ENCODE assay signal across 1 cellular context in genomic region chr13:26544707-26545106, GRCh38.
TF ChIP-seq lines count a peak whose summit lies in the region.

No MANE protein-coding gene starts in this region.

TF ChIP-seq in HepG2, 621 proteins besides CTCF, POLR2A, EP300 and RAD21 (continued from another document and continues in another):
- TF ChIP-seq ARID4A (CRISPR knock-in tag; IDR thresholded peaks at IDR 0.05; ENCODE audit: borderline replicate concordance), result peak; percentile 28; the same call in 1 of the 2 replicates
- no peak for TF ChIP-seq NRL (CRISPR knock-in tag; IDR thresholded peaks at IDR 0.05; ENCODE audit: borderline replicate concordance)
- no peak for TF ChIP-seq ZNF3 (CRISPR knock-in tag; IDR thresholded peaks at IDR 0.05)
- no peak for TF ChIP-seq MXD1 (CRISPR knock-in tag; IDR thresholded peaks at IDR 0.05)
- TF ChIP-seq ZC3H4 (CRISPR knock-in tag; IDR thresholded peaks at IDR 0.05; ENCODE audit: borderline replicate concordance), result no peak
- TF ChIP-seq LBX2 (CRISPR knock-in tag; IDR thresholded peaks at IDR 0.05; ENCODE audit: borderline replicate concordance), result no peak
- no peak for TF ChIP-seq NFE2L1 (CRISPR knock-in tag; IDR thresholded peaks at IDR 0.05; ENCODE audit: borderline replicate concordance)
- TF ChIP-seq ATF7-NPFF (CRISPR knock-in tag; IDR thresholded peaks at IDR 0.05; ENCODE audit: low read depth), result no peak
- TF ChIP-seq PAXIP1 (CRISPR knock-in tag; conservative IDR thresholded peaks at IDR 0.05), result peak; percentile 55; the same call in 1 of the 2 replicates
- TF ChIP-seq JUNB (CRISPR knock-in tag; IDR thresholded peaks at IDR 0.05; ENCODE audit: borderline replicate concordance), result no peak
- 0 out of 2 replicates have a peak, but pooled peaks have one; percentile 20 for TF ChIP-seq ZFX (CRISPR knock-in tag; IDR thresholded peaks at IDR 0.05; ENCODE audit: low read depth)
- TF ChIP-seq FOXP1 (IDR thresholded peaks at IDR 0.05), result no peak
- 0 out of 2 replicates have a peak, but pooled peaks have one; percentile 14 for TF ChIP-seq FOXP1 (CRISPR knock-in tag; IDR thresholded peaks at IDR 0.05)
- TF ChIP-seq ZBTB42 (CRISPR knock-in tag; IDR thresholded peaks at IDR 0.05), result no peak
- TF ChIP-seq ZNF598 (CRISPR knock-in tag; IDR thresholded peaks at IDR 0.05; ENCODE audit: borderline replicate concordance), result no peak
- TF ChIP-seq ZNF350 (CRISPR knock-in tag; IDR thresholded peaks at IDR 0.05; ENCODE audit: borderline replicate concordance, low read depth), result no peak
- TF ChIP-seq ELF1 (CRISPR knock-in tag; IDR thresholded peaks at IDR 0.05), result no peak
- TF ChIP-seq SP140L (CRISPR knock-in tag; IDR thresholded peaks at IDR 0.05; ENCODE audit: borderline replicate concordance), result no peak
- no peak for TF ChIP-seq RERE (CRISPR knock-in tag; IDR thresholded peaks at IDR 0.05; ENCODE audit: low read depth)
- no peak for TF ChIP-seq ZBTB49 (CRISPR knock-in tag; IDR thresholded peaks at IDR 0.05; ENCODE audit: borderline replicate concordance)
- TF ChIP-seq HNF1B (CRISPR knock-in tag; IDR thresholded peaks at IDR 0.05), result 0 out of 2 replicates have a peak, but pooled peaks have one; percentile 40
- no peak for TF ChIP-seq SOX13 (IDR thresholded peaks at IDR 0.05)
- TF ChIP-seq SOX13 (CRISPR knock-in tag; conservative IDR thresholded peaks at IDR 0.05 in 1 of 2, IDR thresholded peaks at IDR 0.05 in 1 of 2), result peak in 1 of 2 experiments; percentile 69; a peak in 1 of 4 replicates
- TF ChIP-seq TBL1XR1 (IDR thresholded peaks at IDR 0.05; ENCODE audit: borderline replicate concordance, low read length, partially characterized antibody), result no peak
- TF ChIP-seq TEAD3 (CRISPR knock-in tag; optimal IDR thresholded peaks at IDR 0.05; ENCODE audit: borderline replicate concordance), result peak; percentile 83
- peak; percentile 28; the same call in 1 of the 2 replicates for TF ChIP-seq TFDP1 (CRISPR knock-in tag; IDR thresholded peaks at IDR 0.05; ENCODE audit: borderline replicate concordance)
- no peak for TF ChIP-seq CREB1 (IDR thresholded peaks at IDR 0.05)
- TF ChIP-seq CREB1 (CRISPR knock-in tag; IDR thresholded peaks at IDR 0.05), result no peak
- no peak for TF ChIP-seq DRAP1 (CRISPR knock-in tag; IDR thresholded peaks at IDR 0.05)
- TF ChIP-seq NPAS2 (CRISPR knock-in tag; IDR thresholded peaks at IDR 0.05; ENCODE audit: borderline replicate concordance), result no peak
- TF ChIP-seq WIZ (CRISPR knock-in tag; IDR thresholded peaks at IDR 0.05), result no peak
- peak; percentile 30; the same call in 1 of the 2 replicates for TF ChIP-seq MEIS2 (CRISPR knock-in tag; IDR thresholded peaks at IDR 0.05)
- TF ChIP-seq REPIN1 (CRISPR knock-in tag; IDR thresholded peaks at IDR 0.05; ENCODE audit: borderline replicate concordance, low read depth), result no peak
- no peak for TF ChIP-seq SMAD3 (CRISPR knock-in tag; IDR thresholded peaks at IDR 0.05)
- TF ChIP-seq ZNF33A (CRISPR knock-in tag; IDR thresholded peaks at IDR 0.05; ENCODE audit: borderline replicate concordance), result no peak
- TF ChIP-seq ZKSCAN1 (IDR thresholded peaks at IDR 0.05; ENCODE audit: low read length), result no peak
- no peak for TF ChIP-seq ZNF773 (CRISPR knock-in tag; IDR thresholded peaks at IDR 0.05; ENCODE audit: borderline replicate concordance)
- no peak; the same call in 1 of the 2 replicates for TF ChIP-seq FOXK1 (CRISPR knock-in tag; IDR thresholded peaks at IDR 0.05; ENCODE audit: borderline replicate concordance, low read depth)
- TF ChIP-seq ZNF580 (CRISPR knock-in tag; IDR thresholded peaks at IDR 0.05; ENCODE audit: borderline replicate concordance, low read depth), result no peak
- no peak for TF ChIP-seq RFXANK (CRISPR knock-in tag; IDR thresholded peaks at IDR 0.05)
- TF ChIP-seq HNF4A (CRISPR knock-in tag; IDR thresholded peaks at IDR 0.05), result peak; percentile 88
